Comparison of ENCODE assay signal across 1 cellular context in genomic region chr16:68563631-68564366, GRCh38.
A peak's percentile ranks its signal among the peaks of the same experiment; 100 is the strongest.
TF ChIP-seq lines count a peak whose summit lies in the region.

No MANE protein-coding gene starts in this region.

TF ChIP-seq in GM12878, 131 proteins besides CTCF, POLR2A, EP300 and RAD21:
- TF ChIP-seq ZNF274 (IDR thresholded peaks at IDR 0.05; ENCODE audit: insufficient read depth, insufficient read length) (peak; percentile 94), NBN (IDR thresholded peaks at IDR 0.05) (no peak)
